Comparison of ENCODE assay signal across 9 cellular contexts in the genomic region with DNA sequence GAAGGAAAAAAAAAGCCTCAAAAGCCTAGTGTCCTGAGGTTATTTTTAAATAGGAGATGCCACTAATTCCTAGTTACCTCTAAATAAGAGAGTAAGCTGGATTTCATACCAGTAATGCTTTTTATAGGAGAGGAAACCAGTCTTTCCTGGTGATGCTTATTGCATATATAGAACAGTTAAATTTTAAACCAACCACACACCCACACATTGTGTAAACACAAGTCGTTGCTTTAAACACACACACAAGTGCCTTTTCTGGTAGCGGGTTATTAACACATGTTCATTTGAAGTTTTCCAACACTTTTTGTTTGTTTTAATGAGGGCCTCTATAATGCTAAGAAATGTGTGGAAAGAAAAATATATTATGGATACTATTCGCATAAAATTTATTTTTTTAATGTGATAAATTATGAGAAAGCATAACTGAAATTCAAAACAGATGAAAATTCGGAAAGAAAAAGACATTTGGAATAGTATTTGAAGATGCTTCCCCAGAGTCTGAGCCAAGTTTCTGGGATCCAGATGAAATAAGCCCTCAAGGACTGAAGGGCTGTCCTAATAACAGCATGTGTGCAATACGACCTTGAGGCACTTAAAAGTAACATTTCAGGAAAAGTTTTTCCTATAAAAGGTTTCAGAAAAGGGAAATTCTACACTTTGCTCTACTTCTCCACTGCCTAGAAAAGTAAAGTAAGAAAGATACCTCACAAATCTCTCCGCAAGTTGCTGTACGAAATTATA. TPM values are rescaled to one million over a fixed set of nuclear protein-coding genes. Genes with fewer than 3 reads are reported as not detected.
DNase-seq lines count a peak whose midpoint lies in the region; ATAC-seq and TF ChIP-seq lines count a peak whose summit lies in the region.
"Had no signal": no experiment of that assay in that cellular context is flagged by ENCODE, and none has a peak within 500 bp of the region (broad histone marks: within the 10 kb centered on the region; RNA-seq: fewer than 3 reads in every experiment).

No MANE protein-coding gene starts in this region.

- no peak overlapping the region for H3K4ac ChIP-seq in mesenchymal stem cell (ENCODE audit: low read depth in 1 of 2, low read length in 2 of 2)

- H2BK120ac ChIP-seq in mesenchymal stem cell (ENCODE audit: low read depth, low read length), result no peak overlapping the region

- WGBS in heart right ventricle, 2 donors, result 44 to 49% methylated on average over 7 of the region's 7 CpGs
- WGBS in mesenchymal stem cell, result 57% methylated on average over 4 of the region's 7 CpGs

- peak overlapping the region; percentile 97 for H3K9ac ChIP-seq in mesenchymal stem cell (ENCODE audit: low read length)

- H2BK15ac ChIP-seq in mesenchymal stem cell (ENCODE audit: low read depth, poor library complexity, severe bottlenecking), result no peak overlapping the region

- peaks cover 4% of the 10 kb centered on the region for H3K79me1 ChIP-seq in mesenchymal stem cell (replicated peaks; ENCODE audit: low read length, poor library complexity, severe bottlenecking)

- intact Hi-C loops in heart right ventricle (cut with DNase I), result loop anchor here in 4 of 10 donors (5.0 to 10.0 kb wide), 4 partner anchors 34 to 156 kb away; no protein-coding TSS in a partner anchor
- intact Hi-C loops in Right ventricle myocardium superior (cut with DNase I), result no loop called here
- intact Hi-C loops in vagina (cut with DNase I), result loop anchor here (5.0 kb wide), 1 partner anchor 111 kb away; no protein-coding TSS in a partner anchor

- H3K36me3 ChIP-seq in heart right ventricle (peaks cover 0 to 36% (median 9%) of the 10 kb centered on the region in 9 donors), brain microvascular endothelial cell (replicated peaks) (peaks cover 32% of the 10 kb centered on the region), mesenchymal stem cell (ENCODE audit: control insufficient read depth in 1 of 2, insufficient read depth in 2 of 2, low read depth in 1 of 2, low read length in 2 of 2) (peaks cover 0 to 51% of the 10 kb centered on the region in 2 experiments), vagina (no peaks in the 10 kb centered on the region)

- H3K4me2 ChIP-seq in mesenchymal stem cell (ENCODE audit: low read length, poor library complexity, severe bottlenecking), result peak overlapping the region; percentile 83

- H3K23ac ChIP-seq in mesenchymal stem cell (ENCODE audit: low read length in 2 of 2), result no peak overlapping the region

- in situ Hi-C loops in brain microvascular endothelial cell (cut with HindIII; ENCODE audit: low pct_ligation_motif_present, low sequenced_read_pairs), result no loop called here

- H3K27ac ChIP-seq in heart right ventricle (peak overlapping the region in 9 of 10 donors; percentile 85 to 97 (median 93)), brain microvascular endothelial cell (peak overlapping the region; percentile 17), mesenchymal stem cell (ENCODE audit: low read length, poor library complexity, severe bottlenecking) (peak overlapping the region; percentile 58), vagina (peak overlapping the region; percentile 94)

- H2BK5ac ChIP-seq in mesenchymal stem cell (ENCODE audit: low read depth, low read length, poor library complexity, severe bottlenecking), result no peak overlapping the region

- no peak overlapping the region for H3K14ac ChIP-seq in mesenchymal stem cell (ENCODE audit: low read length in 2 of 2)

- H3K27me3 ChIP-seq in heart right ventricle, result no peaks in the 10 kb centered on the region
- no peaks in the 10 kb centered on the region for H3K27me3 ChIP-seq in brain microvascular endothelial cell (replicated peaks)
- H3K27me3 ChIP-seq in mesenchymal stem cell (ENCODE audit: control insufficient read depth in 1 of 2, insufficient read depth in 1 of 2, low read length in 2 of 2), result no peaks in the 10 kb centered on the region
- no peaks in the 10 kb centered on the region for H3K27me3 ChIP-seq in vagina

- no peak overlapping the region for H4K8ac ChIP-seq in mesenchymal stem cell (ENCODE audit: low read length)

- H2AFZ ChIP-seq in mesenchymal stem cell (ENCODE audit: low read depth, low read length), result no peak overlapping the region

- no peak overlapping the region for H3K18ac ChIP-seq in mesenchymal stem cell (ENCODE audit: low read depth in 1 of 2, low read length in 2 of 2)

- H3K9me3 ChIP-seq in heart right ventricle, result no peaks in the 10 kb centered on the region
- no peaks in the 10 kb centered on the region for H3K9me3 ChIP-seq in mesenchymal stem cell (ENCODE audit: control insufficient read depth, low read length)
- H3K9me3 ChIP-seq in vagina, result no peaks in the 10 kb centered on the region

- no peak for TF ChIP-seq POLR2A in vagina (IDR thresholded peaks at IDR 0.05)

- no peak overlapping the region for H2AK5ac ChIP-seq in mesenchymal stem cell (ENCODE audit: low read length, severe bottlenecking)

- H3K4me1 ChIP-seq in heart right ventricle, result peaks cover 0 to 61% (median 27%) of the 10 kb centered on the region in 9 donors
- no peaks in the 10 kb centered on the region for H3K4me1 ChIP-seq in mesenchymal stem cell (ENCODE audit: control insufficient read depth, insufficient read depth, low read depth, low read length)
- peaks cover 40% of the 10 kb centered on the region for H3K4me1 ChIP-seq in vagina

- no peak overlapping the region for H4K91ac ChIP-seq in mesenchymal stem cell (ENCODE audit: low read length)

- DNase-seq in heart right ventricle (no peak), Right ventricle myocardium superior (no peak), brain microvascular endothelial cell (no peak), mesenchymal stem cell (peak; percentile 40), vagina (ENCODE audit: extremely low spot score in 2 of 2) (no peak), middle frontal gyrus (ENCODE audit: extremely low spot score, low spot score) (no peak)
- DNase-seq in stimulated activated CD4-positive, alpha-beta T cell treated with anti-CD3 and anti-CD28 coated beads, Interleukin-2, amount 100 ng/mL, for 48 hours, result no peak
- DNase-seq: NCI-H2227 treated with DMSO at 0.1 percent for 48 hours had no signal

- no peak overlapping the region for H2BK12ac ChIP-seq in mesenchymal stem cell (ENCODE audit: low read length in 2 of 2)

- TF ChIP-seq CTCF in heart right ventricle (IDR thresholded peaks at IDR 0.05), result no peak
- TF ChIP-seq CTCF in brain microvascular endothelial cell (IDR thresholded peaks at IDR 0.05; ENCODE audit: low read depth, low read length, missing control alignments), result no peak
- no peak for TF ChIP-seq CTCF in vagina (IDR thresholded peaks at IDR 0.05)

- peak overlapping the region in 9 of 10 donors; percentile 70 to 97 (median 91) for H3K4me3 ChIP-seq in heart right ventricle
- H3K4me3 ChIP-seq in brain microvascular endothelial cell (ENCODE audit: low read depth, low read length), result peak overlapping the region; percentile 89
- H3K4me3 ChIP-seq in mesenchymal stem cell (ENCODE audit: insufficient read depth in 1 of 2, low read depth in 1 of 2, low read length in 2 of 2), result peak overlapping the region in 1 of 2 experiments; percentile 92
- peak overlapping the region; percentile 89 to 99 for H3K4me3 ChIP-seq in vagina

- ATAC-seq in heart right ventricle (no peak), Right ventricle myocardium superior (ENCODE audit: poor library complexity) (no peak), GM19324 (IDR thresholded peaks at IDR 0.05; ENCODE audit: low FRiP score, unreplicated experiment) (no peak)

RNA-seq across cellular contexts. Expression of a gene that starts 2.0 kb away (rescaled TPM):
- 10 to 100 TPM; 37.2 to 68.4 (median 49.8) TPM for total RNA-seq in heart right ventricle
- 10 to 100 TPM in 1 of 2 donors, 1 to 10 TPM in 1; 9.9 to 10.1 TPM for polyA plus RNA-seq in heart right ventricle
- total RNA-seq in Right ventricle myocardium superior, result 49.7 TPM
- polyA plus RNA-seq in mesenchymal stem cell (2013, experiment 1 of 2), result 80.9 TPM
- 84.2 TPM for polyA plus RNA-seq in mesenchymal stem cell (2013, experiment 2 of 2)
- 64.6 TPM for total RNA-seq in vagina

Comparison
In these comparisons a context has a peak if more than half of its experiments do, and no peak if none do; other contexts are left out.
1. H3K27ac ChIP-seq: peak in every context shown above with its lines; median percentile 94 in vagina; 93 in heart right ventricle; 58 in mesenchymal stem cell; 17 in brain microvascular endothelial cell.